In the genomic region with DNA sequence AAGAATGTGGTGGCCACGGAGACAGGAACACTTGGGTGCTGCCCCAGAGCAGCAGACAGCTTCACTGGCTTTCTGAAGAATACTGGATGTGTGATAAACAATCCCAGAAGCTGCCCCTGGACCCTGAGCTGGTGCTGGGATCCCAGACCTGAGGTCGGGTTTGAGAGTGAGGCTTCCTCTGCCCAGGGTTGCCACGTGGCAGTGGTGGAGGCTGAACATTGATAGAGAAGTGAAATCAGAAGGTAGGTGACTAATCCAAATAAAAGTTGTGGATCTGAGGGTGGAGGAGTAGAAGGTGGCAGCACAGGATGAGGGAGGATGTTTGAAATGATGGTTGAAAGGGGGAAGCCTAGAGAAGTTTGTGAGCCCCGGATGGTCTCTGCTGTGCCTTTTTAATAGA, we compare ENCODE assay signal across 18 cellular contexts.
"Had no signal": no experiment of that assay in that cellular context is flagged by ENCODE, and none has a peak within 500 bp of the region (broad histone marks: within the 10 kb centered on the region; RNA-seq: fewer than 3 reads in every experiment).

No MANE protein-coding gene starts in this region.

- DNase-seq: activated CD4-positive, alpha-beta memory T cell treated with anti-CD3 and anti-CD28 coated beads, Interleukin-2, amount 10 ng/mL, durations not matched to agents 7 days and 5 days; activated CD4-positive, alpha-beta T cell treated with anti-CD3 and anti-CD28 coated beads for 4 hours; activated CD8-positive, alpha-beta memory T cell treated with anti-CD3 and anti-CD28 coated beads, Interleukin-2, amount 10 ng/mL, durations not matched to agents 7 days and 5 days; activated effector memory CD4-positive, alpha-beta T cell treated with Interleukin-2 at 50 U/mL for 16 hours; activated naive CD4-positive, alpha-beta T cell treated with anti-CD3 and anti-CD28 coated beads, Interleukin-2, amount 10 ng/mL, durations not matched to agents 7 days and 5 days; activated naive CD8-positive, alpha-beta T cell treated with anti-CD3 and anti-CD28 coated beads, Interleukin-2, amount 50 U/mL, for 24 hours; activated T-cell treated with anti-CD3 and anti-CD28 coated beads, Interleukin-2, amount 50 U/mL, for 1 hour; cortex of kidney; effector CD8-positive, alpha-beta T cell; midbrain; stimulated activated naive CD4-positive, alpha-beta T cell; uterus had no signal

- FAIRE-seq: TTC549 had no signal

- H3K27ac ChIP-seq: parathyroid adenoma, uterus had no signal

- H3K4me3 Mint-ChIP-seq: activated CD4-positive, alpha-beta memory T cell treated with anti-CD3 and anti-CD28 coated beads, Interleukin-2, amount 10 ng/mL, durations not matched to agents 7 days and 5 days; activated CD8-positive, alpha-beta memory T cell treated with anti-CD3 and anti-CD28 coated beads, Interleukin-2, amount 10 ng/mL, durations not matched to agents 7 days and 5 days; activated naive CD4-positive, alpha-beta T cell treated with anti-CD3 and anti-CD28 coated beads, Interleukin-2, amount 10 ng/mL, durations not matched to agents 7 days and 5 days; activated naive CD8-positive, alpha-beta T cell treated with anti-CD3 and anti-CD28 coated beads, Interleukin-2, amount 50 U/mL, for 24 hours; nephron had no signal

- H3K36me3 ChIP-seq: tibial nerve, uterus had no signal

- H3K27me3 ChIP-seq: tibial nerve, uterus had no signal

- H3K4me3 ChIP-seq: lung, tibial nerve, uterus had no signal

- H3K9me3 ChIP-seq: tibial nerve, uterus had no signal

- H3K27ac Mint-ChIP-seq: activated CD4-positive, alpha-beta memory T cell treated with anti-CD3 and anti-CD28 coated beads, Interleukin-2, amount 10 ng/mL, durations not matched to agents 7 days and 5 days; activated CD8-positive, alpha-beta memory T cell treated with anti-CD3 and anti-CD28 coated beads, Interleukin-2, amount 10 ng/mL, durations not matched to agents 7 days and 5 days; activated naive CD4-positive, alpha-beta T cell treated with anti-CD3 and anti-CD28 coated beads, Interleukin-2, amount 10 ng/mL, durations not matched to agents 7 days and 5 days; activated naive CD8-positive, alpha-beta T cell treated with anti-CD3 and anti-CD28 coated beads, Interleukin-2, amount 50 U/mL, for 24 hours had no signal

- H3K9me3 Mint-ChIP-seq: activated CD4-positive, alpha-beta memory T cell treated with anti-CD3 and anti-CD28 coated beads, Interleukin-2, amount 10 ng/mL, durations not matched to agents 7 days and 5 days; activated naive CD4-positive, alpha-beta T cell treated with anti-CD3 and anti-CD28 coated beads, Interleukin-2, amount 10 ng/mL, durations not matched to agents 7 days and 5 days; activated naive CD8-positive, alpha-beta T cell treated with anti-CD3 and anti-CD28 coated beads, Interleukin-2, amount 50 U/mL, for 24 hours; nephron had no signal

- ATAC-seq: activated CD8-positive, alpha-beta memory T cell treated with anti-CD3 and anti-CD28 coated beads, Interleukin-2, amount 10 ng/mL, durations not matched to agents 7 days and 5 days; activated naive CD8-positive, alpha-beta T cell treated with anti-CD3 and anti-CD28 coated beads, Interleukin-2, amount 50 U/mL, for 24 hours; esophagus mucosa had no signal

- H3K36me3 Mint-ChIP-seq: activated CD8-positive, alpha-beta memory T cell treated with anti-CD3 and anti-CD28 coated beads, Interleukin-2, amount 10 ng/mL, durations not matched to agents 7 days and 5 days; activated naive CD4-positive, alpha-beta T cell treated with anti-CD3 and anti-CD28 coated beads, Interleukin-2, amount 10 ng/mL, durations not matched to agents 7 days and 5 days had no signal
